Comparison of ENCODE assay signal across 8 cellular contexts in genomic region chr3:141331370-141332318, GRCh38. TPM values are rescaled to one million over a fixed set of nuclear protein-coding genes. Genes with fewer than 3 reads are reported as not detected.
DNase-seq lines count a peak whose midpoint lies in the region; ATAC-seq, FAIRE-seq and TF ChIP-seq lines count a peak whose summit lies in the region.

No MANE protein-coding gene starts in this region.

- no peaks in the 10 kb centered on the region for H3K27me3 Mint-ChIP-seq in activated CD4-positive, alpha-beta memory T cell treated with anti-CD3 and anti-CD28 coated beads for 36 hours
- no peaks in the 10 kb centered on the region for H3K27me3 Mint-ChIP-seq in activated CD4-positive, alpha-beta memory T cell treated with anti-CD3 and anti-CD28 coated beads, Interleukin-2, amount 10 ng/mL, durations not matched to agents 7 days and 5 days

- H3K9me3 ChIP-seq in kidney (ENCODE audit: control insufficient read depth in 1 of 2, low read length in 2 of 2) (no peaks in the 10 kb centered on the region), aorta (ENCODE audit: control insufficient read depth, low read length) (no peaks in the 10 kb centered on the region)

- ATAC-seq in aorta (ENCODE audit: low FRiP score): peak; percentile 74

- H3K9me3 Mint-ChIP-seq in activated CD4-positive, alpha-beta memory T cell treated with anti-CD3 and anti-CD28 coated beads for 36 hours: no peaks in the 10 kb centered on the region
- no peaks in the 10 kb centered on the region for H3K9me3 Mint-ChIP-seq in activated CD4-positive, alpha-beta memory T cell treated with anti-CD3 and anti-CD28 coated beads, Interleukin-2, amount 10 ng/mL, durations not matched to agents 7 days and 5 days

- POLR2A ChIA-PET in activated CD4-positive, alpha-beta memory T cell treated with anti-CD3 and anti-CD28 coated beads for 36 hours (lab: Charles Lee): interaction anchor here (0.9 kb wide), 1 partner anchor 17 kb away, joined by 4 read pairs; no protein-coding TSS in a partner anchor
- POLR2A ChIA-PET in activated CD4-positive, alpha-beta memory T cell treated with anti-CD3 and anti-CD28 coated beads, Interleukin-2, amount 10 ng/mL, durations not matched to agents 7 days and 5 days (lab: Charles Lee): no interaction called here

- H3K27me3 ChIP-seq in aorta (ENCODE audit: control insufficient read depth in 1 of 2, insufficient read depth in 2 of 2, low read length in 1 of 2): no peaks in the 10 kb centered on the region

- H3K27ac Mint-ChIP-seq in activated CD4-positive, alpha-beta memory T cell treated with anti-CD3 and anti-CD28 coated beads for 36 hours: no peak overlapping the region
- H3K27ac Mint-ChIP-seq in activated CD4-positive, alpha-beta memory T cell treated with anti-CD3 and anti-CD28 coated beads, Interleukin-2, amount 10 ng/mL, durations not matched to agents 7 days and 5 days: no peak overlapping the region

- H3K4me3 ChIP-seq in kidney (ENCODE audit: low read length in 2 of 2) (no peak overlapping the region), aorta (ENCODE audit: low read length in 2 of 2) (no peak overlapping the region)

- intact Hi-C loops in activated CD4-positive, alpha-beta memory T cell treated with anti-CD3 and anti-CD28 coated beads for 36 hours (cut with micrococcal nuclease): no loop called here
- intact Hi-C loops in kidney (cut with DNase I): no loop called here
- intact Hi-C loops in aorta (cut with DNase I): no loop called here

- DNase-seq in activated CD4-positive, alpha-beta memory T cell treated with anti-CD3 and anti-CD28 coated beads for 36 hours: peak; percentile 29
- DNase-seq in activated CD4-positive, alpha-beta memory T cell treated with anti-CD3 and anti-CD28 coated beads, Interleukin-2, amount 10 ng/mL, durations not matched to agents 7 days and 5 days: no peak
- DNase-seq in amniotic stem cell (lab: John Stamatoyannopoulos, UW) (peak; percentile 91), kidney (peak; percentile 92), aorta (peak; percentile 85 to 92), GM19239 (ENCODE audit: insufficient read length, low spot score) (no peak), NCI-H345 (lab: John Stamatoyannopoulos, UW) (no peak), frontal cortex (ENCODE audit: low spot score in 2 of 2) (no peak)

- CTCF ChIA-PET in activated CD4-positive, alpha-beta memory T cell treated with anti-CD3 and anti-CD28 coated beads for 36 hours (lab: Charles Lee): interaction anchor here (1.1 to 1.3 kb wide), 2 partner anchors 27 to 29 kb away, joined by 3 read pairs; no protein-coding TSS in a partner anchor
- CTCF ChIA-PET in activated CD4-positive, alpha-beta memory T cell treated with anti-CD3 and anti-CD28 coated beads, Interleukin-2, amount 10 ng/mL, durations not matched to agents 7 days and 5 days (lab: Charles Lee): interaction anchor here (1.8 kb wide), 1 partner anchor 123 kb away, joined by 4 read pairs; no protein-coding TSS in a partner anchor

- no peak for TF ChIP-seq CTCF in kidney (IDR thresholded peaks at IDR 0.05; ENCODE audit: borderline replicate concordance, extremely low read depth, insufficient read depth)

- no peak overlapping the region for H3K4me3 Mint-ChIP-seq in activated CD4-positive, alpha-beta memory T cell treated with anti-CD3 and anti-CD28 coated beads for 36 hours
- no peak overlapping the region for H3K4me3 Mint-ChIP-seq in activated CD4-positive, alpha-beta memory T cell treated with anti-CD3 and anti-CD28 coated beads, Interleukin-2, amount 10 ng/mL, durations not matched to agents 7 days and 5 days

- FAIRE-seq in kidney (lab: Jason Lieb, UNC) (no peak), GM19239 (lab: Jason Lieb, UNC) (no peak), frontal cortex (lab: Jason Lieb, UNC) (no peak)

- peak overlapping the region in 1 of 2 donors; percentile 58 for H3K27ac ChIP-seq in kidney (ENCODE audit: low read depth in 2 of 2, low read length in 2 of 2)
- no peak overlapping the region for H3K27ac ChIP-seq in aorta (ENCODE audit: low read depth in 1 of 2, low read length in 2 of 2)

- peaks cover 16% of the 10 kb centered on the region for H3K4me1 Mint-ChIP-seq in activated CD4-positive, alpha-beta memory T cell treated with anti-CD3 and anti-CD28 coated beads for 36 hours (ENCODE audit: low read depth)
- peaks cover 7% of the 10 kb centered on the region for H3K4me1 Mint-ChIP-seq in activated CD4-positive, alpha-beta memory T cell treated with anti-CD3 and anti-CD28 coated beads, Interleukin-2, amount 10 ng/mL, durations not matched to agents 7 days and 5 days

- peaks cover 9 to 19% of the 10 kb centered on the region in 2 donors for H3K4me1 ChIP-seq in kidney (ENCODE audit: control insufficient read depth in 1 of 2, insufficient read depth in 1 of 2, low read depth in 1 of 2, low read length in 2 of 2)
- no peaks in the 10 kb centered on the region for H3K4me1 ChIP-seq in aorta (ENCODE audit: control insufficient read depth in 1 of 2, insufficient read depth in 2 of 2, low read length in 2 of 2)

- H3K36me3 ChIP-seq in kidney (ENCODE audit: control insufficient read depth in 1 of 2, insufficient read depth in 2 of 2, low read length in 2 of 2) (no peaks in the 10 kb centered on the region), aorta (ENCODE audit: control insufficient read depth in 1 of 2, insufficient read depth in 2 of 2, low read length in 1 of 2) (no peaks in the 10 kb centered on the region)

- H3K36me3 Mint-ChIP-seq in activated CD4-positive, alpha-beta memory T cell treated with anti-CD3 and anti-CD28 coated beads for 36 hours: no peaks in the 10 kb centered on the region
- H3K36me3 Mint-ChIP-seq in activated CD4-positive, alpha-beta memory T cell treated with anti-CD3 and anti-CD28 coated beads, Interleukin-2, amount 10 ng/mL, durations not matched to agents 7 days and 5 days (ENCODE audit: low read depth): no peaks in the 10 kb centered on the region

- no peak overlapping the region for H3K9ac ChIP-seq in kidney (ENCODE audit: low read length in 2 of 2)

- 55 to 59% methylated on average over 9 of the region's 9 CpGs for WGBS in aorta, 2 donors

RNA-seq across cellular contexts. Expression of gene ZBTB38, which starts 36.7 kb away (rescaled TPM):
- total RNA-seq in activated CD4-positive, alpha-beta memory T cell treated with anti-CD3 and anti-CD28 coated beads for 36 hours: 10 to 100 TPM; 64.7 to 66.4 TPM
- 10 to 100 TPM; 36.0 to 39.6 TPM for total RNA-seq in activated CD4-positive, alpha-beta memory T cell treated with anti-CD3 and anti-CD28 coated beads, Interleukin-2, amount 10 ng/mL, durations not matched to agents 7 days and 5 days
- total RNA-seq in kidney (113 TPM), aorta (100 to 1,000 TPM; 132 to 139 TPM), frontal cortex (149 TPM)
- polyA plus RNA-seq in kidney (ENCODE audit: insufficient read depth, low read depth, low replicate concordance) (8.6 TPM), aorta (10 to 100 TPM; 21.2 to 35.8 TPM)

Comparison
In these comparisons a context has a peak if more than half of its experiments do, and no peak if none do; other contexts are left out.
1. DNase-seq: peak in activated CD4-positive, alpha-beta memory T cell treated with anti-CD3 and anti-CD28 coated beads for 36 hours (single experiment), amniotic stem cell (single experiment), kidney (single experiment) and aorta (2 of 2); none in activated CD4-positive, alpha-beta memory T cell treated with anti-CD3 and anti-CD28 coated beads, Interleukin-2, amount 10 ng/mL, durations not matched to agents 7 days and 5 days (single experiment), GM19239 (single experiment), NCI-H345 (single experiment) and frontal cortex (0 of 2).